In genomic region chr10:30553625-30554442, GRCh38 we compare ENCODE assay signal across 8 cellular contexts.
DNase-seq lines count a peak whose midpoint lies in the region; TF ChIP-seq lines count a peak whose summit lies in the region.

No MANE protein-coding gene starts in this region.

- no peaks in the 10 kb centered on the region for H3K9me3 Mint-ChIP-seq in neural crest cell

- no peak overlapping the region for H3K9ac ChIP-seq in BLaER1

- no peak for TF ChIP-seq CTCF in neural crest cell (conservative IDR thresholded peaks at IDR 0.05)

- H3K27ac Mint-ChIP-seq in neural crest cell (ENCODE audit: unreplicated experiment) = no peak overlapping the region

- H3K4me1 ChIP-seq in BLaER1 = peaks cover 37% of the 10 kb centered on the region

- H3K27me3 ChIP-seq in BLaER1 = no peaks in the 10 kb centered on the region

- no peaks in the 10 kb centered on the region for H3K36me3 Mint-ChIP-seq in neural crest cell (ENCODE audit: low read depth)

- no peaks in the 10 kb centered on the region for H3K36me3 ChIP-seq in BLaER1

- H3K9me3 ChIP-seq in BLaER1 = no peaks in the 10 kb centered on the region

- peak overlapping the region; percentile 49 for H3K4me2 ChIP-seq in BLaER1

- H3K27ac ChIP-seq in BLaER1 = 0 out of 2 replicates have a peak overlapping the region, but pooled peaks have one; percentile 20

- no peaks in the 10 kb centered on the region for H3K27me3 Mint-ChIP-seq in neural crest cell (ENCODE audit: low read depth)

- peaks cover 28% of the 10 kb centered on the region for H3K4me1 Mint-ChIP-seq in neural crest cell

- H3K4me3 Mint-ChIP-seq in neural crest cell = no peak overlapping the region

- DNase-seq in NCI-H748 (lab: John Stamatoyannopoulos, UW; ENCODE audit: unreplicated experiment) (peak; percentile 65), fibroblast of the conjunctiva (ENCODE audit: low read depth) (peak; percentile 31), neural crest cell (ENCODE audit: low read depth, low spot score) (peak; percentile 28), NOMO-1 treated with dmso at 0.1 percent for 144 hours (lab: John Stamatoyannopoulos, UW; ENCODE audit: unreplicated experiment) (no peak), NCI-H146 treated with DMSO at 0.1 percent for 48 hours (lab: John Stamatoyannopoulos, UW; ENCODE audit: unreplicated experiment) (no peak), middle frontal gyrus (ENCODE audit: extremely low spot score, low spot score) (no peak), germinal center (ENCODE audit: low spot score) (no peak)

- H3K4me3 ChIP-seq in BLaER1 = no peak overlapping the region

- H4K20me1 ChIP-seq in BLaER1 = no peaks in the 10 kb centered on the region

Comparison
In these comparisons a context has a peak if more than half of its experiments do, and no peak if none do; other contexts are left out.
1. DNase-seq: peak in NCI-H748 (single experiment), fibroblast of the conjunctiva (single experiment) and neural crest cell (single experiment); none in NOMO-1 treated with dmso at 0.1 percent for 144 hours (single experiment), NCI-H146 treated with DMSO at 0.1 percent for 48 hours (single experiment), middle frontal gyrus (single experiment) and germinal center (single experiment).